ENCODE assay signal across 8 cellular contexts in genomic region chr16:10964039-10964890, GRCh38. TPM values are rescaled to one million over a fixed set of nuclear protein-coding genes. Genes with fewer than 3 reads are reported as not detected.
A peak's percentile ranks its signal among the peaks of the same experiment; 100 is the strongest.
DNase-seq lines count a peak whose midpoint lies in the region; ATAC-seq, FAIRE-seq and TF ChIP-seq lines count a peak whose summit lies in the region.

No MANE protein-coding gene starts in this region.

- no TSS peak for BruUV-seq in HepG2 (replicated peaks; lab: Mats Ljungman, UMichigan)

- H3K9me3 ChIP-seq in HepG2 (ENCODE audit: low read length): no peaks in the 10 kb centered on the region

- peak; percentile 99 for TF ChIP-seq CTCF in GM12873 (IDR thresholded peaks at IDR 0.05; ENCODE audit: insufficient read depth, low read depth, low read length, missing control alignments)
- peak; percentile 99 for TF ChIP-seq CTCF in HepG2 (CRISPR knock-in tag; IDR thresholded peaks at IDR 0.05)

- TF ChIP-seq EP300 in HepG2 (IDR thresholded peaks at IDR 0.05; ENCODE audit: low read depth in 2 of 2, low read length in 2 of 2) (peak in 1 of 2 experiments; percentile 52; a peak in 1 of 4 replicates), HepG2 (CRISPR knock-in tag; IDR thresholded peaks at IDR 0.05; ENCODE audit: borderline replicate concordance) (no peak)

- no peak overlapping the region for H2AFZ ChIP-seq in HepG2 (ENCODE audit: low read length)

- no peak overlapping the region for H3K27ac ChIP-seq in HepG2 (ENCODE audit: extremely low read length, insufficient read depth, low read length)

- ATAC-seq in HG03139 (IDR thresholded peaks at IDR 0.05; ENCODE audit: unreplicated experiment): peak; percentile 36
- peak; percentile 96 for ATAC-seq in HepG2
- ATAC-seq in HG02763 (IDR thresholded peaks at IDR 0.05; ENCODE audit: unreplicated experiment): no peak

- peaks cover 14% of the 10 kb centered on the region for H3K4me1 ChIP-seq in HepG2 (ENCODE audit: insufficient read depth, low read length)

- H3K4me2 ChIP-seq in HepG2 (ENCODE audit: low read depth, low read length): peak overlapping the region; percentile 64

- H4K20me1 ChIP-seq in HepG2 (ENCODE audit: insufficient read depth, low read length): no peaks in the 10 kb centered on the region; the same call in 1 of the 2 replicates

- no peak for TF ChIP-seq POLR2A in HepG2 (IDR thresholded peaks at IDR 0.05; ENCODE audit: insufficient read depth in 1 of 2, low read depth in 2 of 2, low read length in 2 of 2)

- H3K27me3 ChIP-seq in HepG2 (ENCODE audit: control insufficient read depth in 1 of 2, insufficient read depth in 2 of 2, low read length in 2 of 2): no peaks in the 10 kb centered on the region

- 45% methylated on average over 20 of the region's 20 CpGs for WGBS in HepG2 (ENCODE audit: low lambda C conversion rate)

- H3K9ac ChIP-seq in HepG2 (ENCODE audit: insufficient read depth, low read depth, low read length): 0 out of 2 replicates have a peak overlapping the region, but pooled peaks have one; percentile 1

- CTCF ChIA-PET in HepG2 (lab: Yijun Ruan, JAX; ENCODE audit: low intra/inter-chr PET ratio, low total read pairs): interaction anchor here (0.8 to 2.3 kb wide), 5 partner anchors 8 to 442 kb away, joined by 3 to 16 read pairs (median 12); partner anchors contain the start of gene SOCS1

- in situ Hi-C loops in HepG2 (cut with HindIII; ENCODE audit: extremely low pct_ligation_motif_present, low pct_unique_long_range_greater_than_20kb): loop anchor here (10.0 kb wide), 1 partner anchor 401 kb away; no protein-coding TSS in a partner anchor

- intact Hi-C loops in HepG2 (cut with micrococcal nuclease; ENCODE audit: unreplicated experiment): loop anchor here (2.0 to 5.0 kb wide), 2 partner anchors 433 to 568 kb away; no protein-coding TSS in a partner anchor

- no peaks in the 10 kb centered on the region for H3K79me2 ChIP-seq in HepG2 (ENCODE audit: insufficient read depth, low read length)

- peak; percentile 98 for FAIRE-seq in HepG2 (lab: Jason Lieb, UNC)

- DNase-seq in NCI-H510A (lab: John Stamatoyannopoulos, UW) (peak; percentile 57), cerebellar cortex (ENCODE audit: low spot score) (peak; percentile 85), HepG2 (ENCODE audit: low spot score) (peak; percentile 74)
- DNase-seq in activated CD4-positive, alpha-beta T cell treated with anti-CD3 and anti-CD28 coated beads for 4 hours: peak; percentile 78 to 85
- peak; percentile 72 to 84 for DNase-seq in stimulated activated CD4-positive, alpha-beta T cell treated with anti-CD3 and anti-CD28 coated beads, Interleukin-4, amount 100 ng/mL, for 4 hours

- POLR2A ChIA-PET in HepG2 (lab: Yijun Ruan, JAX): interaction anchor here (2.0 to 2.7 kb wide), 2 partner anchors 22 to 291 kb away, joined by 5 to 17 read pairs; partner anchors contain the start of genes DEXI and SOCS1

- peak; percentile 97 for TF ChIP-seq RAD21 in HepG2 (CRISPR knock-in tag; IDR thresholded peaks at IDR 0.05)

- H3K4me3 ChIP-seq in HepG2 (replicated peaks in 1 of 3; ENCODE audit: insufficient read depth in 1 of 3, low read depth in 2 of 3, low read length in 3 of 3): no peak overlapping the region

- peaks cover 12 to 21% of the 10 kb centered on the region in 2 experiments for H3K36me3 ChIP-seq in HepG2 (replicated peaks in 1 of 2; ENCODE audit: control insufficient read depth in 1 of 2, insufficient read depth in 2 of 2, low read length in 2 of 2)

TF ChIP-seq in HepG2, 621 proteins besides CTCF, POLR2A, EP300 and RAD21 (continues in another document):
- TF ChIP-seq ZNF891 (CRISPR knock-in tag; IDR thresholded peaks at IDR 0.05): peak; percentile 47; the same call in 1 of the 2 replicates
- TF ChIP-seq ZGPAT (CRISPR knock-in tag; IDR thresholded peaks at IDR 0.05): peak; percentile 64; the same call in 1 of the 2 replicates
- peak; percentile 27; the same call in 1 of the 2 replicates for TF ChIP-seq ZFP37 (CRISPR knock-in tag; IDR thresholded peaks at IDR 0.05; ENCODE audit: borderline replicate concordance)
- no peak for TF ChIP-seq ZNF678 (CRISPR knock-in tag; IDR thresholded peaks at IDR 0.05)
- TF ChIP-seq NFYC (CRISPR knock-in tag; IDR thresholded peaks at IDR 0.05): no peak
- TF ChIP-seq BHLHE40 (IDR thresholded peaks at IDR 0.05; ENCODE audit: low read length): peak; percentile 55
- no peak for TF ChIP-seq HNRNPH1 (optimal IDR thresholded peaks at IDR 0.05; ENCODE audit: low read depth, low read length)

RNA-seq across cellular contexts. Expression of gene CLEC16A, which starts 19.9 kb away (rescaled TPM):
- 10.3 and 13.6 TPM in 2 replicates for total RNA-seq in HepG2 (2016; rRNA removed; fragmentation: Illumina TruSeq; extraction: Trizol)
- total RNA-seq in HepG2 (2016; cell fraction: cytosol; rRNA removed; fragmentation: Illumina TruSeq; extraction: Trizol; ENCODE audit: low read depth): 35.7 and 39.7 TPM in 2 replicates
- 10.6 and 12.8 TPM in 2 replicates for total RNA-seq in HepG2 (2016; cell fraction: insoluble cytoplasmic fraction; rRNA removed; fragmentation: Illumina TruSeq; extraction: Trizol)
- 14.4 and 15.9 TPM in 2 replicates for total RNA-seq in HepG2 (2016; cell fraction: membrane; rRNA removed; fragmentation: Illumina TruSeq; extraction: Trizol)
- total RNA-seq in HepG2 (2016; cell fraction: nucleus; rRNA removed; fragmentation: Illumina TruSeq; extraction: Trizol): 17.5 and 18.7 TPM in 2 replicates
- 8.5 and 9.5 TPM in 2 replicates for polyA plus RNA-seq in HepG2 (2011; rRNA removed)
- 6.6 and 6.8 TPM in 2 replicates for polyA plus RNA-seq in HepG2 (2011; cell fraction: cytosol; rRNA removed)
- polyA plus RNA-seq in HepG2 (2011; cell fraction: nucleus; rRNA removed): 17.0 and 19.5 TPM in 2 replicates
- 10.3 and 12.0 TPM in 2 replicates for polyA plus RNA-seq in HepG2 (2012)
- 1.7 and 1.9 TPM in 2 replicates for polyA plus RNA-seq in HepG2 (2016; cell fraction: cytosol; fragmentation: Illumina TruSeq; extraction: Trizol; ENCODE audit: low read depth)
- polyA plus RNA-seq in HepG2 (2016; cell fraction: insoluble cytoplasmic fraction; fragmentation: Illumina TruSeq; extraction: Trizol; ENCODE audit: low read depth): 11.8 and 14.0 TPM in 2 replicates
- 3.4 and 4.4 TPM in 2 replicates for polyA plus RNA-seq in HepG2 (2016; cell fraction: membrane; fragmentation: Illumina TruSeq; extraction: Trizol; ENCODE audit: low read depth)
- polyA plus RNA-seq in HepG2 (2016; cell fraction: nucleus; fragmentation: Illumina TruSeq; extraction: Trizol; ENCODE audit: insufficient read depth, low read depth): 22.7 and 25.7 TPM in 2 replicates
- polyA minus RNA-seq in HepG2 (2011; rRNA and poly(A)+ RNA removed; ENCODE audit: low replicate concordance): 24.9 and 35.4 TPM in 2 replicates
- 14.4 and 19.0 TPM in 2 replicates for polyA minus RNA-seq in HepG2 (2011; cell fraction: cytosol; rRNA and poly(A)+ RNA removed)
- 25.8 and 32.0 TPM in 2 replicates for polyA minus RNA-seq in HepG2 (2011; cell fraction: nucleus; rRNA and poly(A)+ RNA removed)

RNA-seq across cellular contexts. Expression of gene DEXI, which starts 22.0 kb away (rescaled TPM):
- 57.9 and 70.4 TPM in 2 replicates for total RNA-seq in HepG2 (2016; rRNA removed; fragmentation: Illumina TruSeq; extraction: Trizol)
- 68.6 and 86.7 TPM in 2 replicates for total RNA-seq in HepG2 (2016; cell fraction: cytosol; rRNA removed; fragmentation: Illumina TruSeq; extraction: Trizol; ENCODE audit: low read depth)
- 54.1 and 71.8 TPM in 2 replicates for total RNA-seq in HepG2 (2016; cell fraction: insoluble cytoplasmic fraction; rRNA removed; fragmentation: Illumina TruSeq; extraction: Trizol)
- 117 and 144 TPM in 2 replicates for total RNA-seq in HepG2 (2016; cell fraction: membrane; rRNA removed; fragmentation: Illumina TruSeq; extraction: Trizol)
- 35.4 and 46.3 TPM in 2 replicates for total RNA-seq in HepG2 (2016; cell fraction: nucleus; rRNA removed; fragmentation: Illumina TruSeq; extraction: Trizol)
- 51.5 and 54.4 TPM in 2 replicates for polyA plus RNA-seq in HepG2 (2011; rRNA removed)
- polyA plus RNA-seq in HepG2 (2011; cell fraction: cytosol; rRNA removed): 69.5 and 78.6 TPM in 2 replicates
- polyA plus RNA-seq in HepG2 (2011; cell fraction: nucleus; rRNA removed): 40.4 and 50.2 TPM in 2 replicates
- polyA plus RNA-seq in HepG2 (2012): 45.6 and 55.0 TPM in 2 replicates
- polyA plus RNA-seq in HepG2 (2016; cell fraction: cytosol; fragmentation: Illumina TruSeq; extraction: Trizol; ENCODE audit: low read depth): 70.9 and 88.4 TPM in 2 replicates
- polyA plus RNA-seq in HepG2 (2016; cell fraction: insoluble cytoplasmic fraction; fragmentation: Illumina TruSeq; extraction: Trizol; ENCODE audit: low read depth): 58.1 and 70.0 TPM in 2 replicates
- 120 and 124 TPM in 2 replicates for polyA plus RNA-seq in HepG2 (2016; cell fraction: membrane; fragmentation: Illumina TruSeq; extraction: Trizol; ENCODE audit: low read depth)
- 60.2 and 65.5 TPM in 2 replicates for polyA plus RNA-seq in HepG2 (2016; cell fraction: nucleus; fragmentation: Illumina TruSeq; extraction: Trizol; ENCODE audit: insufficient read depth, low read depth)
- polyA minus RNA-seq in HepG2 (2011; rRNA and poly(A)+ RNA removed; ENCODE audit: low replicate concordance): 31.7 and 71.0 TPM in 2 replicates
- polyA minus RNA-seq in HepG2 (2011; cell fraction: cytosol; rRNA and poly(A)+ RNA removed): 34.2 and 35.1 TPM in 2 replicates
- 24.7 and 27.7 TPM in 2 replicates for polyA minus RNA-seq in HepG2 (2011; cell fraction: nucleus; rRNA and poly(A)+ RNA removed)
